In genomic region chr16:86508947-86509758, GRCh38 we compare ENCODE assay signal across 8 cellular contexts. TPM values are rescaled to one million over a fixed set of nuclear protein-coding genes. Genes with fewer than 3 reads are reported as not detected.
A peak's percentile ranks its signal among the peaks of the same experiment; 100 is the strongest.
DNase-seq lines count a peak whose midpoint lies in the region; ATAC-seq and TF ChIP-seq lines count a peak whose summit lies in the region.

No MANE protein-coding gene starts in this region.

- peak overlapping the region; percentile 39 for H3K4me3 ChIP-seq in brain microvascular endothelial cell (ENCODE audit: low read depth, low read length)

- no peak for ATAC-seq in GM18520 (IDR thresholded peaks at IDR 0.05; ENCODE audit: unreplicated experiment)

- H3K27me3 ChIP-seq in brain microvascular endothelial cell (replicated peaks), result peaks cover 93% of the 10 kb centered on the region

- no peaks in the 10 kb centered on the region for H3K36me3 ChIP-seq in brain microvascular endothelial cell (replicated peaks)

- no peak for TF ChIP-seq CTCF in brain microvascular endothelial cell (IDR thresholded peaks at IDR 0.05; ENCODE audit: low read depth, low read length, missing control alignments)

- DNase-seq in Caki2 (ENCODE audit: low read depth) (peak; percentile 76), LHCN-M2 (ENCODE audit: low read depth) (peak; percentile 22), brain microvascular endothelial cell (peak; percentile 27), kidney tubule cell (ENCODE audit: low spot score) (peak; percentile 39), stromal cell of bone marrow (ENCODE audit: low read depth) (peak; percentile 23), mesenteric fat pad (ENCODE audit: low spot score) (no peak), COR-L47 (lab: John Stamatoyannopoulos, UW) (no peak)

- in situ Hi-C loops in Caki2 (cut with HindIII; ENCODE audit: low pct_unique_long_range_greater_than_20kb, low sequenced_read_pairs) (loop anchor here (25.0 kb wide), 1 partner anchor 422 kb away; no protein-coding TSS in a partner anchor), brain microvascular endothelial cell (cut with HindIII; ENCODE audit: low pct_ligation_motif_present, low sequenced_read_pairs) (loop anchor here (25.0 kb wide), 1 partner anchor 172 kb away; no protein-coding TSS in a partner anchor)

- no peak overlapping the region for H3K27ac ChIP-seq in brain microvascular endothelial cell

RNA-seq across cellular contexts. Expression of gene FOXF1, which starts 1.2 kb away (rescaled TPM):
- total RNA-seq in Caki2 (2014; rRNA removed; shearing (Covaris generic); ENCODE audit: low replicate concordance), result 1.5 and 2.1 TPM in 2 replicates
- not detected in 2 replicates for total RNA-seq in LHCN-M2 (2014; rRNA removed)
- polyA plus RNA-seq in LHCN-M2 (2012), result not detected
- total RNA-seq in mesenteric fat pad, result 4.2 TPM

RNA-seq across cellular contexts. Expression of gene MTHFSD, which starts 45.9 kb away (rescaled TPM):
- total RNA-seq in Caki2 (2014; rRNA removed; shearing (Covaris generic); ENCODE audit: low replicate concordance), result 8.2 and 22.6 TPM in 2 replicates
- total RNA-seq in LHCN-M2 (2014; rRNA removed) (10.5 and 15.0 TPM in 2 replicates), mesenteric fat pad (10.2 TPM)
- 8.4 TPM for polyA plus RNA-seq in LHCN-M2 (2012)

RNA-seq across cellular contexts. Expression of gene FOXC2, which starts 57.5 kb away (rescaled TPM):
- total RNA-seq in Caki2 (2014; rRNA removed; shearing (Covaris generic); ENCODE audit: low replicate concordance), result 1.3 and 6.0 TPM in 2 replicates
- total RNA-seq in LHCN-M2 (2014; rRNA removed) (5.1 and 8.3 TPM in 2 replicates), mesenteric fat pad (0.42 TPM)
- polyA plus RNA-seq in LHCN-M2 (2012), result 22.1 TPM

Comparison
In these comparisons a context has a peak if more than half of its experiments do, and no peak if none do; other contexts are left out.
1. DNase-seq: peak in Caki2 (single experiment), LHCN-M2 (single experiment), brain microvascular endothelial cell (single experiment), kidney tubule cell (single experiment) and stromal cell of bone marrow (single experiment); none in mesenteric fat pad (single experiment) and COR-L47 (single experiment).